In the genomic region with DNA sequence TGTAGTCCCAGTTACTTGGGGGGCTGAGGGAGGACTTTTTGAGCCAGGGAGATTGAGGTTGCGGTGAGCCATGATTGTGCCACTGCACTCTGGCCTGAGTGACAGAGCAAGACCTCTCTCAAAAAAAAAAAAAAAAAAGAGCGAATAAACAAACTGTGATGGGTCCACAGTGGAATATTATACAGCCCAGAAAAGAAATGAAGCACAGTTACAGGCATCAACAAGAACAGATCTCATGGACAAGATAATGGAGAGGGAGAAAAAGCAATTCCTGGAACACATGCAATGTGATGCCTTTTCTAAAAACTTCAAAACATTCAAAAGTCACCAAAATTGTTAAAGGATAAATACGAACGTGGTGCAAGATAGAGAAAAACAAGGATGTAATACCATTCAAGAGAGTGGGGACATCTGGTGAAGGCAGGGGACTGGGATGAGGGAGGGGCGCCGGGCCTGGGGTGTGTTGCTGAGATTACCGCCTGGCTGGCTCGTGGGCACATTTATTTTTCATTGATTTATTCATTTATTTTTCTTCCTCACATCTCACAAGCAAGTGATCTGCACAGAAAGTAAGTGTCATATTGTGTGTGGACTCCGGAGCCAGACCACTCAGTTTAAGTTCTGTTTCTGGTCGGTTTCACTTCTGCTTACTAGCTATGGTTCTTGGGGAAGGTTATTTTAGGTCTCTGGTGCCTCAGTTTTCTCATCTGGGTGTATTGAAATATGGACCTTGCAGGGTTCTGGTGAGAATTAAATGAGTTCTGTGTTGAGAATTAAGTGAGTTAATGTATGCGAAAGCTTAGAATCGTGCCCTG, we compare ENCODE assay signal across 13 cellular contexts. TPM values are rescaled to one million over a fixed set of nuclear protein-coding genes. Genes with fewer than 3 reads are reported as not detected.
DNase-seq lines count a peak whose midpoint lies in the region; ATAC-seq, FAIRE-seq and TF ChIP-seq lines count a peak whose summit lies in the region.
"Had no signal": no experiment of that assay in that cellular context is flagged by ENCODE, and none has a peak within 500 bp of the region (broad histone marks: within the 10 kb centered on the region; RNA-seq: fewer than 3 reads in every experiment).

No MANE protein-coding gene starts in this region.

- no peak for TF ChIP-seq POLR2A in NB4 (IDR thresholded peaks at IDR 0.05; ENCODE audit: extremely low read depth, insufficient read length)
- no peak for TF ChIP-seq POLR2A in sigmoid colon (IDR thresholded peaks at IDR 0.05)

- H3K27me3 ChIP-seq in sigmoid colon = no peaks in the 10 kb centered on the region
- H3K27me3 ChIP-seq: right atrium auricular region had no signal

- peaks cover 0 to 15% (median 12%) of the 10 kb centered on the region in 4 donors for H3K4me1 ChIP-seq in sigmoid colon

- peak; percentile 72 for ATAC-seq in GM19025 (IDR thresholded peaks at IDR 0.05; ENCODE audit: low read depth, unreplicated experiment)
- peak; percentile 88 for ATAC-seq in HG02852 (IDR thresholded peaks at IDR 0.05; ENCODE audit: unreplicated experiment)
- no peak for ATAC-seq in stimulated activated effector memory CD8-positive, alpha-beta T cell treated with anti-CD3 and anti-CD28 coated beads, Interleukin-12 subunit alpha, Interleukin-12 subunit beta, amount 100 ng/mL, for 72 hours

- no peak for TF ChIP-seq EP300 in sigmoid colon (IDR thresholded peaks at IDR 0.05)

- DNase-seq in NB4 (ENCODE audit: low read depth) (peak; percentile 59), sigmoid colon (no peak), urothelium cell line (ENCODE audit: low spot score) (no peak), SK-N-DZ (ENCODE audit: low spot score) (no peak), GF-D8 (lab: John Stamatoyannopoulos, UW) (no peak)
- DNase-seq in stimulated activated effector memory CD8-positive, alpha-beta T cell treated with anti-CD3 and anti-CD28 coated beads, Interleukin-12 subunit alpha, Interleukin-12 subunit beta, amount 100 ng/mL, for 72 hours (ENCODE audit: low spot score in 2 of 2) = no peak
- DNase-seq: anterior cingulate cortex; erythroblast; NCI-H1105 treated with DMSO at 0.1 percent for 48 hours; stimulated activated CD8-positive, alpha-beta memory T cell treated with anti-CD3 and anti-CD28 coated beads, Interleukin-4, amount 100 ng/mL, for 48 hours had no signal

- peak overlapping the region; percentile 43 for H3K27ac Mint-ChIP-seq in stimulated activated effector memory CD8-positive, alpha-beta T cell treated with anti-CD3 and anti-CD28 coated beads, Interleukin-12 subunit alpha, Interleukin-12 subunit beta, amount 100 ng/mL, for 72 hours

- H3K9me3 Mint-ChIP-seq in stimulated activated effector memory CD8-positive, alpha-beta T cell treated with anti-CD3 and anti-CD28 coated beads, Interleukin-12 subunit alpha, Interleukin-12 subunit beta, amount 100 ng/mL, for 72 hours = no peaks in the 10 kb centered on the region

- 79 to 94% methylated on average over 12 of the region's 12 CpGs for WGBS in sigmoid colon, 2 donors

- no peaks in the 10 kb centered on the region for H3K9me3 ChIP-seq in sigmoid colon
- H3K9me3 ChIP-seq: right atrium auricular region had no signal

- H3K4me1 Mint-ChIP-seq in stimulated activated effector memory CD8-positive, alpha-beta T cell treated with anti-CD3 and anti-CD28 coated beads, Interleukin-12 subunit alpha, Interleukin-12 subunit beta, amount 100 ng/mL, for 72 hours = peaks cover 41% of the 10 kb centered on the region

- no peak for FAIRE-seq in urothelium cell line (lab: Jason Lieb, UNC)

- H3K27ac ChIP-seq in sigmoid colon = no peak overlapping the region
- H3K27ac ChIP-seq: right atrium auricular region had no signal

- no peak overlapping the region for H3K4me3 Mint-ChIP-seq in stimulated activated effector memory CD8-positive, alpha-beta T cell treated with anti-CD3 and anti-CD28 coated beads, Interleukin-12 subunit alpha, Interleukin-12 subunit beta, amount 100 ng/mL, for 72 hours

- H3K4me3 ChIP-seq in NB4 (ENCODE audit: low read depth, low read length) = no peak overlapping the region
- no peak overlapping the region for H3K4me3 ChIP-seq in sigmoid colon
- H3K4me3 ChIP-seq: right atrium auricular region had no signal

- intact Hi-C loops in sigmoid colon (cut with DNase I) = no loop called here

- no peak for TF ChIP-seq CTCF in NB4 (IDR thresholded peaks at IDR 0.05; ENCODE audit: low read depth, low read length)
- TF ChIP-seq CTCF in sigmoid colon (IDR thresholded peaks at IDR 0.05) = no peak

- no peaks in the 10 kb centered on the region for H3K36me3 ChIP-seq in sigmoid colon
- H3K36me3 ChIP-seq: right atrium auricular region had no signal

- H3K36me3 Mint-ChIP-seq in stimulated activated effector memory CD8-positive, alpha-beta T cell treated with anti-CD3 and anti-CD28 coated beads, Interleukin-12 subunit alpha, Interleukin-12 subunit beta, amount 100 ng/mL, for 72 hours = no peaks in the 10 kb centered on the region

RNA-seq across cellular contexts. Expression of a gene that starts 30.1 kb away (rescaled TPM):
- total RNA-seq in sigmoid colon = 10 to 100 TPM in 3 of 4 donors, 1 to 10 TPM in 1; 6.0 to 19.3 (median 13.6) TPM
- polyA plus RNA-seq in sigmoid colon = 10 to 100 TPM in 2 of 3 donors, 1 to 10 TPM in 1; 8.1 to 15.6 (median 10.2) TPM
- 0.09 and 0.12 TPM in 2 replicates for polyA plus RNA-seq in SK-N-DZ (2014; cell fraction: cytosol; rRNA removed)
- polyA plus RNA-seq in SK-N-DZ (2014; cell fraction: nucleus; rRNA removed) = not detected in 2 replicates
